In the genomic region with DNA sequence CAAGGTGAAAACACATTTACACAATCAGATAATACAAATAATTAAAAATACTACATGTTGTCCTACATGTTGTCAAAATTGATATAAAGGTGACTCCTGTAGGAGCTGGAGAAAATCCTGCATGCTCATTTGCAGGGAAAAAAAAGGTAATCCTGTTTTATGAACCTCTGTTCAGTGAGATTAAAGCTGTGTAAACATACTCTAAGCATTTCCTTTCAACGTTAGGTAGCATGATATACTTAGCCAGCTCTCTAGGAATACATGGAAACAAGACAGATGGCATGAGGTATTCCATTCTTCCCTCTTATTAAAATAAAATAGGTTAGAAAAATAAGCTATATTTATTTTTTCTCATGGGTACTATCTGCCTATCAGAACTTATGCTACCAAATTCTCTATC, we compare ENCODE assay signal across 16 cellular contexts.
"Had no signal": no experiment of that assay in that cellular context is flagged by ENCODE, and none has a peak within 500 bp of the region (broad histone marks: within the 10 kb centered on the region; RNA-seq: fewer than 3 reads in every experiment).

No MANE protein-coding gene starts in this region.

- H3K4me1 ChIP-seq: suprapubic skin, upper lobe of left lung had no signal

- H3K27me3 ChIP-seq: ovary, suprapubic skin, upper lobe of left lung had no signal

- H3K4me3 ChIP-seq: ovary, suprapubic skin, upper lobe of left lung had no signal

- H3K9me3 ChIP-seq: ovary, suprapubic skin, upper lobe of left lung had no signal

- H3K36me3 Mint-ChIP-seq: activated naive CD8-positive, alpha-beta T cell treated with anti-CD3 and anti-CD28 coated beads for 36 hours had no signal

- H3K27ac Mint-ChIP-seq: activated naive CD8-positive, alpha-beta T cell treated with anti-CD3 and anti-CD28 coated beads for 36 hours; nephron progenitor cell had no signal

- H3K27ac ChIP-seq: ovary, suprapubic skin, upper lobe of left lung had no signal

- H3K36me3 ChIP-seq: ovary, suprapubic skin, upper lobe of left lung had no signal

- H3K27me3 Mint-ChIP-seq: activated naive CD8-positive, alpha-beta T cell treated with anti-CD3 and anti-CD28 coated beads for 36 hours had no signal

- H3K4me1 Mint-ChIP-seq: activated naive CD8-positive, alpha-beta T cell treated with anti-CD3 and anti-CD28 coated beads for 36 hours; nephron progenitor cell had no signal

- H3K4me3 Mint-ChIP-seq: activated naive CD8-positive, alpha-beta T cell treated with anti-CD3 and anti-CD28 coated beads for 36 hours; nephron progenitor cell had no signal

- DNase-seq: activated CD4-positive, alpha-beta T cell treated with anti-CD3 and anti-CD28 coated beads, Interleukin-2, amount 50 U/mL, for 4 hours; activated effector memory CD4-positive, alpha-beta T cell treated with anti-CD3 and anti-CD28 coated beads, Interleukin-2, amount 50 U/mL, for 16 hours; activated naive CD8-positive, alpha-beta T cell treated with anti-CD3 and anti-CD28 coated beads for 36 hours; activated T-cell treated with anti-CD3 and anti-CD28 coated beads, Interleukin-2, amount 50 U/mL, for 1 hour; cerebellar nuclear complex; dermis blood vessel endothelial cell; kidney; left ventricle myocardium superior; mesenchymal stem cell; nephron progenitor cell; ovary; stimulated activated CD4-positive, alpha-beta T cell treated with anti-CD3 and anti-CD28 coated beads, Interleukin-4, amount 100 ng/mL, for 1 hour; stimulated activated CD8-positive, alpha-beta memory T cell treated with anti-CD3 and anti-CD28 coated beads, Interleukin-4, amount 100 ng/mL, for 48 hours; stimulated activated naive CD8-positive, alpha-beta T cell treated with anti-CD3 and anti-CD28 coated beads, Interleukin-15, Interleukin-2, amounts not matched to agents 100 U/mL and 50 U/mL, for 24 hours; upper lobe of left lung had no signal
